18 cellular contexts compared by ENCODE assay signal in genomic region chr7:11751315-11751714, GRCh38.
DNase-seq lines count a peak whose midpoint lies in the region; ATAC-seq, FAIRE-seq and TF ChIP-seq lines count a peak whose summit lies in the region.
"Had no signal": no experiment of that assay in that cellular context is flagged by ENCODE, and none has a peak within 500 bp of the region (broad histone marks: within the 10 kb centered on the region; RNA-seq: fewer than 3 reads in every experiment).

No MANE protein-coding gene starts in this region.

- TF ChIP-seq EP300 in A549 (IDR thresholded peaks at IDR 0.05) = no peak

- FAIRE-seq in A549 (lab: Jason Lieb, UNC) = no peak
- FAIRE-seq: GM12878, GM18507, H54 had no signal

- TF ChIP-seq RAD21 in A549 (conservative IDR thresholded peaks at IDR 0.05 in 1 of 2, IDR thresholded peaks at IDR 0.05 in 1 of 2) = no peak; a peak in 1 of 5 replicates

- whole genome bisulfite sequencing in A549 (ENCODE audit: missing lambda C conversion rate) = 6% methylated on average over 2 of the region's 2 CpGs
- 79% methylated on average over 2 of the region's 2 CpGs for WGBS in hepatocyte (ENCODE audit: low lambda C conversion rate, missing lambda C conversion rate)

- DNase-seq in A549 (ENCODE audit: low read depth in 1 of 2, low spot score in 1 of 2) = peak in 1 of 2 experiments; percentile 73
- DNase-seq in Panc1 (ENCODE audit: low read depth, low spot score) = no peak
- peak; percentile 6 for DNase-seq in hepatocyte (ENCODE audit: low spot score)
- no peak for DNase-seq in progenitor cell of endocrine pancreas (ENCODE audit: low spot score, unreplicated experiment)
- no peak for DNase-seq in stimulated activated naive CD8-positive, alpha-beta T cell treated with anti-CD3 and anti-CD28 coated beads, Interleukin-15, Interleukin-2, amounts not matched to agents 100 U/mL and 50 U/mL, for 24 hours
- DNase-seq: C1 segment of cervical spinal cord; Calu3; CD4-positive, alpha-beta T cell; DMS 273 treated with DMSO at 0.1 percent for 48 hours; GM23248; IMR-90; KBM-7 had no signal

- peak; percentile 73 to 77 for ATAC-seq in A549
- peak; percentile 47; the same call in 1 of the 2 replicates for ATAC-seq in Panc1
- no peak for ATAC-seq in HG03571 (IDR thresholded peaks at IDR 0.05; ENCODE audit: unreplicated experiment)
- no peak for ATAC-seq in stimulated activated naive CD8-positive, alpha-beta T cell treated with anti-CD3 and anti-CD28 coated beads, Interleukin-15, Interleukin-2, amounts not matched to agents 100 U/mL and 50 U/mL, for 24 hours
- ATAC-seq in HG02852 (IDR thresholded peaks at IDR 0.05; ENCODE audit: unreplicated experiment) = no peak

- H3K4me1 Mint-ChIP-seq in progenitor cell of endocrine pancreas (ENCODE audit: low read depth) = peaks cover 11% of the 10 kb centered on the region
- H3K4me1 Mint-ChIP-seq: B cell had no signal

- no TSS peak for BruUV-seq in Panc1 (replicated peaks; lab: Mats Ljungman, UMichigan)

- H3K27me3 ChIP-seq in Panc1 (ENCODE audit: control insufficient read depth, insufficient read depth, low read length) (no peaks in the 10 kb centered on the region), hepatocyte (no peaks in the 10 kb centered on the region)

- no peaks in the 10 kb centered on the region for H3K27me3 Mint-ChIP-seq in progenitor cell of endocrine pancreas
- H3K27me3 Mint-ChIP-seq: B cell; CD4-positive, alpha-beta T cell had no signal

- TF ChIP-seq CTCF in A549 (IDR thresholded peaks at IDR 0.05) = no peak
- TF ChIP-seq CTCF in Panc1 (IDR thresholded peaks at IDR 0.05) = no peak
- TF ChIP-seq CTCF in hepatocyte (IDR thresholded peaks at IDR 0.05; ENCODE audit: poor library complexity) = no peak
- no peak for TF ChIP-seq CTCF in progenitor cell of endocrine pancreas (IDR thresholded peaks at IDR 0.05; ENCODE audit: unreplicated experiment)

- H4K20me1 ChIP-seq in hepatocyte (ENCODE audit: insufficient read depth, poor library complexity, severe bottlenecking) = no peaks in the 10 kb centered on the region

- peak overlapping the region; percentile 28; the same call in 2 of the 3 replicates for H3K4me3 ChIP-seq in A549
- no peak overlapping the region for H3K4me3 ChIP-seq in Panc1 (ENCODE audit: low read depth in 2 of 2, low read length in 2 of 2)
- H3K4me3 ChIP-seq in hepatocyte = no peak overlapping the region
- H3K4me3 ChIP-seq: GM12878, GM23248 had no signal

- H3K27ac Mint-ChIP-seq in progenitor cell of endocrine pancreas = peak overlapping the region; percentile 90
- H3K27ac Mint-ChIP-seq: B cell; CD4-positive, alpha-beta T cell had no signal

- no peak for TF ChIP-seq POLR2A in A549 (IDR thresholded peaks at IDR 0.05; ENCODE audit: low read length)

- no peaks in the 10 kb centered on the region for H3K9me3 Mint-ChIP-seq in progenitor cell of endocrine pancreas (ENCODE audit: low read depth)
- H3K9me3 Mint-ChIP-seq: CD4-positive, alpha-beta T cell had no signal

- CTCF ChIA-PET in A549 (lab: Yijun Ruan, JAX) = no interaction called here
- CTCF ChIA-PET in Panc1 (lab: Charles Lee) = no interaction called here

- in situ Hi-C loops in Panc1 (cut with HindIII; ENCODE audit: low pct_unique_long_range_greater_than_20kb, low sequenced_read_pairs) = no loop called here

- POLR2A ChIA-PET in A549 (lab: Yijun Ruan, JAX) (no interaction called here), Panc1 (lab: Charles Lee) (interaction anchor here (0.6 kb wide), 1 partner anchor 25 kb away, joined by 8 read pairs; no protein-coding TSS in a partner anchor)

- peak overlapping the region; percentile 66 for H3K4me2 ChIP-seq in A549
- peak overlapping the region; percentile 7 for H3K4me2 ChIP-seq in hepatocyte

- intact Hi-C loops in Panc1 (cut with micrococcal nuclease; ENCODE audit: unreplicated experiment) = no loop called here

- no peaks in the 10 kb centered on the region; the same call in 1 of the 2 replicates for H3K36me3 ChIP-seq in Panc1 (ENCODE audit: control insufficient read depth, insufficient read depth, low read length)
- H3K36me3 ChIP-seq in hepatocyte (replicated peaks; ENCODE audit: insufficient read depth, low read depth) = no peaks in the 10 kb centered on the region

- H3K9me3 ChIP-seq in A549 (no peaks in the 10 kb centered on the region), Panc1 (ENCODE audit: control insufficient read depth, insufficient read depth, low read depth, low read length) (peaks cover 6% of the 10 kb centered on the region; the same call in 1 of the 2 replicates), hepatocyte (ENCODE audit: low read depth) (no peaks in the 10 kb centered on the region)

- no peaks in the 10 kb centered on the region for H3K9me2 ChIP-seq in hepatocyte (replicated peaks; ENCODE audit: insufficient read depth)

- H3K36me3 Mint-ChIP-seq in progenitor cell of endocrine pancreas (ENCODE audit: insufficient read depth) = no peaks in the 10 kb centered on the region

- H3K4me1 ChIP-seq in A549 = peaks cover 49% of the 10 kb centered on the region
- H3K4me1 ChIP-seq in Panc1 (ENCODE audit: control insufficient read depth, insufficient read depth, low read length) = peaks cover 53% of the 10 kb centered on the region
- no peaks in the 10 kb centered on the region for H3K4me1 ChIP-seq in hepatocyte (ENCODE audit: insufficient read depth)

- no peak overlapping the region for H3K4me3 Mint-ChIP-seq in progenitor cell of endocrine pancreas (ENCODE audit: low read depth)
- H3K4me3 Mint-ChIP-seq: B cell; CD4-positive, alpha-beta T cell had no signal

- no peaks in the 10 kb centered on the region for H3K79me2 ChIP-seq in hepatocyte

- H2AFZ ChIP-seq in hepatocyte = no peak overlapping the region
- H2AFZ ChIP-seq: GM23248 had no signal

- peak overlapping the region; percentile 77 to 81 for H3K27ac ChIP-seq in A549
- H3K27ac ChIP-seq in Panc1 (ENCODE audit: low read length) = peak overlapping the region; percentile 95
- H3K27ac ChIP-seq in hepatocyte = peak overlapping the region; percentile 56
- H3K27ac ChIP-seq: GM23248 had no signal

TF ChIP-seq in A549, 52 proteins besides CTCF, POLR2A, EP300 and RAD21:
- TF ChIP-seq FOSL2 (IDR thresholded peaks at IDR 0.05) (no peak), FOSL2 (CRISPR knock-in tag; IDR thresholded peaks at IDR 0.05) (peak; percentile 42; the same call in 1 of the 2 replicates), NFE2L2 (conservative IDR thresholded peaks at IDR 0.05; ENCODE audit: low read length) (0 out of 2 replicates have a peak, but pooled peaks have one; percentile 20), MYC (IDR thresholded peaks at IDR 0.05; ENCODE audit: borderline replicate concordance, low read length) (no peak)
TF ChIP-seq in A549: peak in this region for 2.

Comparison
In these comparisons a context has a peak if more than half of its experiments do, and no peak if none do; other contexts are left out.
1. ATAC-seq: peak in A549 (2 of 2) and Panc1 (single experiment); none in HG03571 (single experiment), stimulated activated naive CD8-positive, alpha-beta T cell treated with anti-CD3 and anti-CD28 coated beads, Interleukin-15, Interleukin-2, amounts not matched to agents 100 U/mL and 50 U/mL, for 24 hours (single experiment) and HG02852 (single experiment).
2. Peak in every context shown above with its lines, with median percentiles within 50 percentile points of each other: H3K27ac ChIP-seq.